Comparison of ENCODE assay signal across 8 cellular contexts in the genomic region with DNA sequence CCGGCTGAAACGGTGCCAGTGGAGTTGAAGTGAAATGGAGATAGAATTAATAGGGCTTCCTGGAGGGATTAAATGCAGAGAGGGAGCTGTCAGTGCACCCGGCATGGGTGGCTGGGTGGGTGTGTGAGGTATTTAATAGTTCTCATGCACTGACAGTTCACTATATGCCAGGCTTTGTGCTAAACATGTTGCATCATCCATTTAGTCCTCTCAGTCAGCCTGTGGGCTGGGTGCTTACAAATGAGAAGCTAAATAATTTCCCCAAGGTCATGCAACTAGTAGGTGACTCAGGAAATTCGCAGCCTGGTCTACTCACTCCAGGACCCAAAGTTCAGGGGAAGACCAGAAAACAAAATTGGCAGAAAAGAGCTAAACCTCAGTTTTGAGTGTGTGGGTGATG.
DNase-seq lines count a peak whose midpoint lies in the region; ATAC-seq, FAIRE-seq and TF ChIP-seq lines count a peak whose summit lies in the region.

No MANE protein-coding gene starts in this region.

- no peak overlapping the region for H3K27ac ChIP-seq in pancreas

- peak; percentile 69 for DNase-seq in EH (ENCODE audit: low read depth)
- peak; percentile 46 for DNase-seq in activated T-cell treated with anti-CD3 and anti-CD28 coated beads, Interleukin-2, amount 50 U/mL, for 24 hours
- DNase-seq in pancreas = peak in 1 of 6 donors; percentile 31
- DNase-seq in mesothelial cell of epicardium (ENCODE audit: low spot score in 2 of 2, unreplicated experiment in 2 of 2) = no peak
- no peak for DNase-seq in DMS153 (lab: John Stamatoyannopoulos, UW)
- no peak for DNase-seq in cortex of kidney (lab: John Stamatoyannopoulos, UW)
- no peak for DNase-seq in OCI-M2 (lab: John Stamatoyannopoulos, UW; ENCODE audit: unreplicated experiment)

- no peaks in the 10 kb centered on the region for H3K36me3 Mint-ChIP-seq in activated T-cell treated with anti-CD3 and anti-CD28 coated beads, Interleukin-2, amount 50 U/mL, for 24 hours (ENCODE audit: low read depth)
- no peaks in the 10 kb centered on the region for H3K36me3 Mint-ChIP-seq in mesothelial cell of epicardium

- ATAC-seq in HG03175 (IDR thresholded peaks at IDR 0.05; ENCODE audit: unreplicated experiment) (peak; percentile 66), pancreas (peak; percentile 40 to 80 (median 66))

- H3K9me3 ChIP-seq in pancreas = no peaks in the 10 kb centered on the region

- H3K27ac Mint-ChIP-seq in activated T-cell treated with anti-CD3 and anti-CD28 coated beads, Interleukin-2, amount 50 U/mL, for 24 hours = peak overlapping the region; percentile 89
- no peak overlapping the region for H3K27ac Mint-ChIP-seq in mesothelial cell of epicardium

- peak overlapping the region; percentile 45 for H3K4me3 Mint-ChIP-seq in activated T-cell treated with anti-CD3 and anti-CD28 coated beads, Interleukin-2, amount 50 U/mL, for 24 hours
- no peak overlapping the region for H3K4me3 Mint-ChIP-seq in mesothelial cell of epicardium

- TF ChIP-seq CTCF in pancreas (IDR thresholded peaks at IDR 0.05) = no peak
- no peak for TF ChIP-seq CTCF in mesothelial cell of epicardium (IDR thresholded peaks at IDR 0.05; ENCODE audit: unreplicated experiment)

- H3K27me3 ChIP-seq in pancreas = no peaks in the 10 kb centered on the region

- peaks cover 22% of the 10 kb centered on the region for H3K4me1 Mint-ChIP-seq in activated T-cell treated with anti-CD3 and anti-CD28 coated beads, Interleukin-2, amount 50 U/mL, for 24 hours (ENCODE audit: low read depth)
- no peaks in the 10 kb centered on the region for H3K4me1 Mint-ChIP-seq in mesothelial cell of epicardium

- no peak overlapping the region for H3K4me3 ChIP-seq in pancreas

- no peak for FAIRE-seq in pancreas (lab: Jason Lieb, UNC)

- no peaks in the 10 kb centered on the region for H3K4me1 ChIP-seq in pancreas

- peaks cover 30% of the 10 kb centered on the region for H3K27me3 Mint-ChIP-seq in activated T-cell treated with anti-CD3 and anti-CD28 coated beads, Interleukin-2, amount 50 U/mL, for 24 hours
- peaks cover 5% of the 10 kb centered on the region for H3K27me3 Mint-ChIP-seq in mesothelial cell of epicardium (ENCODE audit: low read depth)

- WGBS in pancreas, 2 donors = 53 to 67% methylated on average over 3 to 4 of the region's 4 CpGs

- intact Hi-C loops in pancreas (cut with DNase I) = no loop called here

- H3K36me3 ChIP-seq in pancreas = no peaks in the 10 kb centered on the region

- H3K9me3 Mint-ChIP-seq in activated T-cell treated with anti-CD3 and anti-CD28 coated beads, Interleukin-2, amount 50 U/mL, for 24 hours = no peaks in the 10 kb centered on the region
- peaks cover 6% of the 10 kb centered on the region for H3K9me3 Mint-ChIP-seq in mesothelial cell of epicardium

Comparison
In these comparisons a context has a peak if more than half of its experiments do, and no peak if none do; other contexts are left out.
1. DNase-seq: peak in EH (single experiment) and activated T-cell treated with anti-CD3 and anti-CD28 coated beads, Interleukin-2, amount 50 U/mL, for 24 hours (single experiment); none in mesothelial cell of epicardium (0 of 2), DMS153 (single experiment), cortex of kidney (single experiment) and OCI-M2 (single experiment).